ENCODE assay signal across 16 cellular contexts in genomic region chr20:64220891-64221527, GRCh38. TPM values are rescaled to one million over a fixed set of nuclear protein-coding genes. Genes with fewer than 3 reads are reported as not detected.
DNase-seq lines count a peak whose midpoint lies in the region; ATAC-seq, FAIRE-seq and TF ChIP-seq lines count a peak whose summit lies in the region.
"Had no signal": no experiment of that assay in that cellular context is flagged by ENCODE, and none has a peak within 500 bp of the region (broad histone marks: within the 10 kb centered on the region; RNA-seq: fewer than 3 reads in every experiment).

No MANE protein-coding gene starts in this region.

- no peak overlapping the region for H2BK5ac ChIP-seq in H1 (ENCODE audit: low read depth, low read length)

- no peak for TF ChIP-seq EP300 in H1 (IDR thresholded peaks at IDR 0.05; ENCODE audit: borderline replicate concordance in 1 of 2, low read depth in 2 of 2, low read length in 2 of 2)

- no peak overlapping the region for H3K4ac ChIP-seq in H1 (replicated peaks; ENCODE audit: insufficient read length, low read depth, low read length)

- DNase-seq in COLO668 (lab: John Stamatoyannopoulos, UW; ENCODE audit: unreplicated experiment), result peak; percentile 46
- DNase-seq in HTR-8/SVneo (ENCODE audit: insufficient read length, low spot score), result no peak
- DNase-seq in H1 (ENCODE audit: low read depth in 1 of 2, low spot score in 2 of 2), result no peak
- peak; percentile 19 for DNase-seq in neural progenitor cell (ENCODE audit: low spot score)
- no peak for DNase-seq in stimulated activated naive B cell treated with anti-CD40 and anti-IgM and Interleukin-4, amounts not matched to agents 10 μg/mL and 1 μg/mL and 100 μg/mL, for 72 hours
- DNase-seq in Ammon's horn (ENCODE audit: low spot score), result no peak
- DNase-seq in SW 1271 (lab: John Stamatoyannopoulos, UW), result no peak
- DNase-seq: CD8-positive, alpha-beta T cell; DMS79 treated with DMSO at 0.1 percent for 48 hours; Kasumi-1; NCI-H1930; NCI-H2171 treated with DMSO at 0.1 percent for 48 hours; NCI-H524; T-cell had no signal

- POLR2A ChIA-PET in H1 (lab: Charles Lee; ENCODE audit: partially characterized antibody), result interaction anchor here (0.9 kb wide), 1 partner anchor 44 kb away, joined by 3 read pairs; no protein-coding TSS in a partner anchor

- H3K9me3 Mint-ChIP-seq in neural progenitor cell, result no peaks in the 10 kb centered on the region
- H3K9me3 Mint-ChIP-seq in stimulated activated naive B cell treated with anti-CD40 and anti-IgM and Interleukin-4, amounts not matched to agents 10 μg/mL and 1 μg/mL and 100 μg/mL, for 72 hours, result no peaks in the 10 kb centered on the region
- H3K9me3 Mint-ChIP-seq: CD8-positive, alpha-beta T cell; T-cell had no signal

- no peak overlapping the region for H3K9ac ChIP-seq in H1 (replicated peaks in 1 of 4; ENCODE audit: extremely low read depth in 1 of 4, low read depth in 3 of 4, low read length in 3 of 4)
- no peak overlapping the region for H3K9ac ChIP-seq in neural progenitor cell

- H3K56ac ChIP-seq in H1 (replicated peaks; ENCODE audit: insufficient read length, low read depth, low read length), result no peak overlapping the region

- no peak for TF ChIP-seq POLR2A in H1 (IDR thresholded peaks at IDR 0.05; ENCODE audit: control extremely low read depth in 1 of 2, low read depth in 2 of 2, low read length in 2 of 2)

- no peak overlapping the region for H2AK5ac ChIP-seq in H1 (ENCODE audit: low read depth, low read length)

- H3K18ac ChIP-seq in H1 (ENCODE audit: extremely low read depth, low read length), result no peak overlapping the region

- no peak overlapping the region for H2BK12ac ChIP-seq in H1 (ENCODE audit: low read depth, low read length)

- H4K91ac ChIP-seq in H1 (replicated peaks; ENCODE audit: insufficient read length, low read length), result peak overlapping the region; percentile 17

- H3K27me3 ChIP-seq in H1 (replicated peaks in 1 of 4; ENCODE audit: control insufficient read depth in 3 of 4, extremely low read depth in 1 of 4, insufficient read depth in 3 of 4, low read length in 3 of 4) (no peaks in the 10 kb centered on the region), neural progenitor cell (no peaks in the 10 kb centered on the region)

- WGBS in H1 (ENCODE audit: extremely low coverage in 1 of 2, insufficient coverage in 1 of 2, insufficient read length in 1 of 2, insufficient replicate concordance in 2 of 2, low coverage in 1 of 2, low lambda C conversion rate in 2 of 2, missing lambda C conversion rate in 1 of 2), 2 experiments, result 90% methylated on average over 17 of the region's 17 CpGs; no CpG with 5 or more reads in 1 of the 2 experiments

- H3K27me3 Mint-ChIP-seq in neural progenitor cell (ENCODE audit: insufficient read depth, low read depth), result peaks cover 8% of the 10 kb centered on the region
- H3K27me3 Mint-ChIP-seq in stimulated activated naive B cell treated with anti-CD40 and anti-IgM and Interleukin-4, amounts not matched to agents 10 μg/mL and 1 μg/mL and 100 μg/mL, for 72 hours, result peaks cover 7 to 22% of the 10 kb centered on the region in 2 donors

- H3K36me3 Mint-ChIP-seq in neural progenitor cell, result no peaks in the 10 kb centered on the region
- H3K36me3 Mint-ChIP-seq in stimulated activated naive B cell treated with anti-CD40 and anti-IgM and Interleukin-4, amounts not matched to agents 10 μg/mL and 1 μg/mL and 100 μg/mL, for 72 hours, result no peaks in the 10 kb centered on the region
- H3K36me3 Mint-ChIP-seq: CD8-positive, alpha-beta T cell; T-cell had no signal

- H3K27ac Mint-ChIP-seq in neural progenitor cell, result peak overlapping the region; percentile 46
- no peak overlapping the region for H3K27ac Mint-ChIP-seq in stimulated activated naive B cell treated with anti-CD40 and anti-IgM and Interleukin-4, amounts not matched to agents 10 μg/mL and 1 μg/mL and 100 μg/mL, for 72 hours
- H3K27ac Mint-ChIP-seq: T-cell had no signal

- H3F3A ChIP-seq in neural progenitor cell (ENCODE audit: low read depth), result no peaks in the 10 kb centered on the region

- no peak for TF ChIP-seq RAD21 in H1 (IDR thresholded peaks at IDR 0.05 in 1 of 2, conservative IDR thresholded peaks at IDR 0.05 in 1 of 2; ENCODE audit: low read depth in 2 of 2, low read length in 2 of 2)

- H3K23me2 ChIP-seq in H1 (ENCODE audit: low read depth, low read length), result no peaks in the 10 kb centered on the region

- no peak overlapping the region for H4K5ac ChIP-seq in H1 (ENCODE audit: insufficient read length, low read depth, low read length)

- peak overlapping the region; percentile 61; the same call in 1 of the 2 replicates for H2BK15ac ChIP-seq in H1 (ENCODE audit: low read length)

- FAIRE-seq in HTR-8/SVneo (lab: Jason Lieb, UNC) (peak; percentile 90), H1 (lab: Jason Lieb, UNC) (no peak)

- no peak overlapping the region for H3K27ac ChIP-seq in H1 (ENCODE audit: low read depth, low read length)
- H3K27ac ChIP-seq in neural progenitor cell, result no peak overlapping the region

- ATAC-seq in stimulated activated naive B cell treated with anti-CD40 and anti-IgM and Interleukin-4, amounts not matched to agents 10 μg/mL and 1 μg/mL and 100 μg/mL, for 72 hours (replicated peaks), result no peak
- ATAC-seq: CD8-positive, alpha-beta T cell; HCT116; T-cell had no signal

- H3K36me3 ChIP-seq in H1 (ENCODE audit: control insufficient read depth in 2 of 4, insufficient read depth in 4 of 4, low read length in 3 of 4) (no peaks in the 10 kb centered on the region), neural progenitor cell (no peaks in the 10 kb centered on the region)

- no peak overlapping the region for H3K4me3 ChIP-seq in H1 (ENCODE audit: extremely low read depth in 1 of 4, insufficient read depth in 2 of 4, low read depth in 3 of 4, low read length in 4 of 4)
- no peak overlapping the region for H3K4me3 ChIP-seq in neural progenitor cell

- no peaks in the 10 kb centered on the region for H3K9me3 ChIP-seq in H1 (ENCODE audit: insufficient read depth in 2 of 2, low read depth in 1 of 2, low read length in 1 of 2)
- no peaks in the 10 kb centered on the region for H3K9me3 ChIP-seq in neural progenitor cell (ENCODE audit: low read depth)

- H4K8ac ChIP-seq in H1 (ENCODE audit: extremely low read depth, insufficient read depth, low read length), result no peak overlapping the region

- no peak overlapping the region for H2BK20ac ChIP-seq in H1 (ENCODE audit: low read length)

- H2AFZ ChIP-seq in H1 (ENCODE audit: low read length), result no peak overlapping the region
- H2AFZ ChIP-seq in neural progenitor cell (replicated peaks), result no peak overlapping the region

- TF ChIP-seq CTCF in H1 (IDR thresholded peaks at IDR 0.05; ENCODE audit: control extremely low read depth in 1 of 3, insufficient read depth in 1 of 3, low read depth in 1 of 3, low read length in 3 of 3) (no peak), neural progenitor cell (IDR thresholded peaks at IDR 0.05) (no peak)

- H3K4me1 ChIP-seq in H1 (replicated peaks in 1 of 4; ENCODE audit: control insufficient read depth in 3 of 4, insufficient read depth in 4 of 4, low read length in 3 of 4) (peaks cover 0 to 12% (median 10%) of the 10 kb centered on the region in 4 experiments; a peak in 6 of 7 replicates), neural progenitor cell (peaks cover 10% of the 10 kb centered on the region)

- no peaks in the 10 kb centered on the region for H3K79me1 ChIP-seq in H1 (ENCODE audit: low read depth, low read length)

- H3K4me3 Mint-ChIP-seq in neural progenitor cell, result no peak overlapping the region
- no peak overlapping the region for H3K4me3 Mint-ChIP-seq in stimulated activated naive B cell treated with anti-CD40 and anti-IgM and Interleukin-4, amounts not matched to agents 10 μg/mL and 1 μg/mL and 100 μg/mL, for 72 hours
- H3K4me3 Mint-ChIP-seq: CD8-positive, alpha-beta T cell; T-cell had no signal

- H4K20me1 ChIP-seq in H1 (replicated peaks in 1 of 2; ENCODE audit: control insufficient read depth in 1 of 2, insufficient read depth in 2 of 2, low read length in 2 of 2), result no peaks in the 10 kb centered on the region
- no peaks in the 10 kb centered on the region for H4K20me1 ChIP-seq in neural progenitor cell (ENCODE audit: low read depth)

- no peaks in the 10 kb centered on the region for H3K79me2 ChIP-seq in H1 (ENCODE audit: control insufficient read depth in 1 of 2, insufficient read depth in 2 of 2, low read length in 2 of 2)
- no peaks in the 10 kb centered on the region for H3K79me2 ChIP-seq in neural progenitor cell (ENCODE audit: low read depth)

- H3K14ac ChIP-seq in H1 (ENCODE audit: insufficient read length), result no peak overlapping the region

- no peak overlapping the region for H3K4me2 ChIP-seq in H1 (ENCODE audit: insufficient read depth in 1 of 2, low read depth in 2 of 2, low read length in 2 of 2)
- H3K4me2 ChIP-seq in neural progenitor cell, result no peak overlapping the region

- H3K23ac ChIP-seq in H1 (ENCODE audit: insufficient read length), result no peak overlapping the region

- CTCF ChIA-PET in H1 (lab: Charles Lee; ENCODE audit: partially characterized antibody), result interaction anchor here (1.1 to 1.8 kb wide), 3 partner anchors 10 to 76 kb away, joined by 3 to 4 read pairs (median 3); no protein-coding TSS in a partner anchor

- H3K4me1 Mint-ChIP-seq in neural progenitor cell, result peaks cover 37% of the 10 kb centered on the region
- H3K4me1 Mint-ChIP-seq in stimulated activated naive B cell treated with anti-CD40 and anti-IgM and Interleukin-4, amounts not matched to agents 10 μg/mL and 1 μg/mL and 100 μg/mL, for 72 hours, result no peaks in the 10 kb centered on the region

- no peak overlapping the region for H2BK120ac ChIP-seq in H1 (replicated peaks; ENCODE audit: low read depth, low read length)

RNA-seq across cellular contexts. Expression of gene PCMTD2, which starts 34.5 kb away (rescaled TPM):
- total RNA-seq in H1 (2021; fragmentation: NEBNext Ultra II Directional; extraction: Animal tissue kit (Norgen Biotek cat#: 25700)), result 55.1 and 57.8 TPM in 2 replicates
- 21.4 and 24.6 TPM in 2 replicates for polyA plus RNA-seq in H1 (2011; rRNA removed)
- polyA plus RNA-seq in H1 (2011; cell fraction: cytosol; rRNA removed), result 44.6 TPM
- polyA plus RNA-seq in H1 (2011; cell fraction: nucleus; rRNA removed), result 23.3 TPM
- 39.3 to 55.1 TPM (median 48.2 TPM) in 4 replicates for polyA plus RNA-seq in H1 (2012, experiment 1 of 2)
- 3.9 TPM for polyA plus RNA-seq in H1 (2012, experiment 2 of 2)
- 28.9 TPM for polyA plus RNA-seq in H1 (2013, experiment 1 of 2)
- polyA plus RNA-seq in H1 (2013, experiment 2 of 2), result 28.7 TPM
- 33.6 and 34.0 TPM in 2 replicates for polyA minus RNA-seq in H1 (2011; rRNA and poly(A)+ RNA removed)
- 25.6 TPM for polyA minus RNA-seq in H1 (2011; cell fraction: cytosol; rRNA and poly(A)+ RNA removed)
- 23.9 TPM for polyA minus RNA-seq in H1 (2011; cell fraction: nucleus; rRNA and poly(A)+ RNA removed)
- 101 and 105 TPM in 2 replicates for total RNA-seq in neural progenitor cell (ENCODE audit: low replicate concordance)

RNA-seq across cellular contexts. Expression of gene MYT1, which starts 56.8 kb away (rescaled TPM):
- 1.1 and 2.0 TPM in 2 replicates for total RNA-seq in H1 (2021; fragmentation: NEBNext Ultra II Directional; extraction: Animal tissue kit (Norgen Biotek cat#: 25700))
- polyA plus RNA-seq in H1 (2011; rRNA removed), result 0.63 and 1.0 TPM in 2 replicates
- 0.96 TPM for polyA plus RNA-seq in H1 (2011; cell fraction: cytosol; rRNA removed)
- polyA plus RNA-seq in H1 (2011; cell fraction: nucleus; rRNA removed), result 2.8 TPM
- 0.51 to 1.5 TPM (median 1.1 TPM) in 4 replicates for polyA plus RNA-seq in H1 (2012, experiment 1 of 2)
- polyA plus RNA-seq in H1 (2012, experiment 2 of 2), result 0.24 TPM
- polyA plus RNA-seq in H1 (2013, experiment 1 of 2), result 1.2 TPM
- 0.90 TPM for polyA plus RNA-seq in H1 (2013, experiment 2 of 2)
- polyA minus RNA-seq in H1 (2011; rRNA and poly(A)+ RNA removed), result 0.88 and 0.95 TPM in 2 replicates
- 1.3 TPM for polyA minus RNA-seq in H1 (2011; cell fraction: cytosol; rRNA and poly(A)+ RNA removed)
- 1.00 TPM for polyA minus RNA-seq in H1 (2011; cell fraction: nucleus; rRNA and poly(A)+ RNA removed)
- 1.2 and 1.5 TPM in 2 replicates for total RNA-seq in neural progenitor cell (ENCODE audit: low replicate concordance)
- total RNA-seq: CD8-positive, alpha-beta T cell had no signal
- polyA plus RNA-seq: BJ had no signal

Comparison
In these comparisons a context has a peak if more than half of its experiments do, and no peak if none do; other contexts are left out.
1. DNase-seq: peak in COLO668 (single experiment) and neural progenitor cell (single experiment); none in HTR-8/SVneo (single experiment), H1 (0 of 2), stimulated activated naive B cell treated with anti-CD40 and anti-IgM and Interleukin-4, amounts not matched to agents 10 μg/mL and 1 μg/mL and 100 μg/mL, for 72 hours (single experiment), Ammon's horn (single experiment) and SW 1271 (0 of 2).